Comparison of ENCODE assay signal across 29 cellular contexts in the genomic region with DNA sequence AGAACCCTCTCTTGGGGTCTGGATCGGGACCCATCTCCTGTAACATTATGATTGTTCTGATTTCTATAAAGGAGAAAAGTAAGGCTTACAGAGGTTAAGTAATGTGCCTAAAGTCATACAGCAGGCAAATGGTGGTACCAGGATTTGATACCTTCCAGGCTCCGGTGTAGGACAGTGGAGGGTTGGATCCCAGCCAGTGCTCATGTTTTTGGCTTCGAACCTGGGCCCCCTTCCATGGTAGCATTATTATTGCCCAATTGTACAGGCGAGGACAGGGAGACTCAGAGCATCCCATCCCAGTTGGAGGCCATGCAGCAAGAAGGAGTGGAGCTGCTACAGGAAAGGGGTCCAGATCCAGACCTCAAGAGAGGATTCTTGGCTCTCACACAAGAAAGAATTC.
"Had no signal": no experiment of that assay in that cellular context is flagged by ENCODE, and none has a peak within 500 bp of the region (broad histone marks: within the 10 kb centered on the region; RNA-seq: fewer than 3 reads in every experiment).

No MANE protein-coding gene starts in this region.

- H3K27ac Mint-ChIP-seq: immature natural killer cell; nephron; progenitor cell of endocrine pancreas; stimulated activated naive B cell treated with anti-CD40 and anti-IgM and Interleukin-4, amounts not matched to agents 10 μg/mL and 1 μg/mL and 100 μg/mL, for 72 hours had no signal

- DNase-seq: hypothalamus; immature natural killer cell; kidney; left colon; left lung; lower lobe of right lung; mammary epithelial cell; mesenchymal stem cell; naive thymus-derived CD8-positive, alpha-beta T cell; occipital lobe; ovary; right lobe of liver; stimulated activated CD4-positive, alpha-beta T cell treated with anti-CD3 and anti-CD28 coated beads, Interleukin-12 subunit alpha, Interleukin-12 subunit beta, amount 100 ng/mL, for 4 hours; stimulated activated CD4-positive, alpha-beta T cell treated with anti-CD3 and anti-CD28 coated beads, Interleukin-15, amount 100 ng/mL, for 24 hours; stimulated activated CD4-positive, alpha-beta T cell treated with anti-CD3 and anti-CD28 coated beads, Interleukin-2, amount 100 ng/mL, for 24 hours; stimulated activated CD4-positive, alpha-beta T cell treated with anti-CD3 and anti-CD28 coated beads, Interleukin-4, amount 100 ng/mL, for 1 hour; stimulated activated naive B cell treated with anti-CD40 and anti-IgM and Interleukin-4, amounts not matched to agents 10 μg/mL and 1 μg/mL and 100 μg/mL, for 72 hours; stimulated activated naive CD8-positive, alpha-beta T cell treated with anti-CD3 and anti-CD28 coated beads, Interleukin-15, Interleukin-2, amounts not matched to agents 100 U/mL and 50 U/mL, for 24 hours; stomach; testis; thyroid gland; transverse colon; upper lobe of right lung had no signal

- H3K9me3 Mint-ChIP-seq: immature natural killer cell, nephron, neural crest cell had no signal

- H3K4me3 ChIP-seq: left lung, lower lobe of right lung, ovary, right atrium auricular region, right lobe of liver, skin epidermis, stomach, testis, thyroid gland, transverse colon, upper lobe of right lung had no signal

- H3K36me3 ChIP-seq: left lung, lower lobe of right lung, neutrophil, ovary, right atrium auricular region, right lobe of liver, stomach, thyroid gland, transverse colon, upper lobe of right lung had no signal

- H3K4me3 Mint-ChIP-seq: immature natural killer cell; naive thymus-derived CD8-positive, alpha-beta T cell; nephron; neural crest cell; stimulated activated naive B cell treated with anti-CD40 and anti-IgM and Interleukin-4, amounts not matched to agents 10 μg/mL and 1 μg/mL and 100 μg/mL, for 72 hours had no signal

- H3K4me1 Mint-ChIP-seq: immature natural killer cell; nephron; stimulated activated naive B cell treated with anti-CD40 and anti-IgM and Interleukin-4, amounts not matched to agents 10 μg/mL and 1 μg/mL and 100 μg/mL, for 72 hours had no signal

- H3K9me3 ChIP-seq: left lung, lower lobe of right lung, neutrophil, ovary, right atrium auricular region, right lobe of liver, stomach, testis, thyroid gland, transverse colon, upper lobe of right lung had no signal

- H3K27me3 ChIP-seq: ovary, testis, thyroid gland had no signal

- ATAC-seq: left colon; left lung; lower lobe of right lung; naive thymus-derived CD8-positive, alpha-beta T cell; right lobe of liver; stimulated activated naive B cell treated with anti-CD40 and anti-IgM and Interleukin-4, amounts not matched to agents 10 μg/mL and 1 μg/mL and 100 μg/mL, for 72 hours; stimulated activated naive CD8-positive, alpha-beta T cell treated with anti-CD3 and anti-CD28 coated beads, Interleukin-15, Interleukin-2, amounts not matched to agents 100 U/mL and 50 U/mL, for 24 hours; upper lobe of right lung had no signal

- H3K36me3 Mint-ChIP-seq: immature natural killer cell; stimulated activated naive B cell treated with anti-CD40 and anti-IgM and Interleukin-4, amounts not matched to agents 10 μg/mL and 1 μg/mL and 100 μg/mL, for 72 hours had no signal

- H3K4me1 ChIP-seq: left lung, lower lobe of right lung, right atrium auricular region, right lobe of liver, stomach, testis, upper lobe of right lung had no signal

- H3K27ac ChIP-seq: left lung, lower lobe of right lung, neutrophil, ovary, right atrium auricular region, right lobe of liver, skin epidermis, stomach, testis, thyroid gland, transverse colon, upper lobe of right lung had no signal
